ENCODE assay signal across 1 cellular context in genomic region chr16:19066988-19067348, GRCh38.
TF ChIP-seq lines count a peak whose summit lies in the region.

No MANE protein-coding gene starts in this region.

TF ChIP-seq in GM12878, 131 proteins besides CTCF, POLR2A, EP300 and RAD21:
- no peak for TF ChIP-seq REST (IDR thresholded peaks at IDR 0.05; ENCODE audit: low read depth, low read length)
- peak; percentile 53 for TF ChIP-seq NKRF (conservative IDR thresholded peaks at IDR 0.05)
- TF ChIP-seq ZNF217 (IDR thresholded peaks at IDR 0.05) = 0 out of 2 replicates have a peak, but pooled peaks have one; percentile 15
- no peak for TF ChIP-seq BCL11A (IDR thresholded peaks at IDR 0.05; ENCODE audit: low read depth, low read length)
- peak; percentile 99 for TF ChIP-seq MLLT1 (IDR thresholded peaks at IDR 0.05)
